Comparison of ENCODE assay signal across 10 cellular contexts in genomic region chr9:20685769-20686168, GRCh38. TPM values are rescaled to one million over a fixed set of nuclear protein-coding genes. Genes with fewer than 3 reads are reported as not detected.
DNase-seq lines count a peak whose midpoint lies in the region; ATAC-seq, FAIRE-seq and TF ChIP-seq lines count a peak whose summit lies in the region.
"Had no signal": no experiment of that assay in that cellular context is flagged by ENCODE, and none has a peak within 500 bp of the region (broad histone marks: within the 10 kb centered on the region; RNA-seq: fewer than 3 reads in every experiment).

No MANE protein-coding gene starts in this region.

- WGBS in heart right ventricle, 2 donors = 71 to 75% methylated on average over 8 of the region's 8 CpGs
- WGBS in right lobe of liver (ENCODE audit: insufficient coverage, low coverage, low lambda C conversion rate, missing lambda C conversion rate) = 42% methylated on average over 8 of the region's 8 CpGs
- WGBS in testis, 2 donors = 40 to 45% methylated on average over 8 of the region's 8 CpGs

- peak overlapping the region; percentile 89 for H3K4me2 ChIP-seq in astrocyte (ENCODE audit: low read length)

- H3K79me2 ChIP-seq in astrocyte (ENCODE audit: insufficient read depth, low read length) = peaks cover 65% of the 10 kb centered on the region

- H3K36me3 ChIP-seq in heart right ventricle = no peaks in the 10 kb centered on the region
- no peaks in the 10 kb centered on the region for H3K36me3 ChIP-seq in astrocyte (ENCODE audit: insufficient read depth, low read length)
- H3K36me3 ChIP-seq in right lobe of liver = no peaks in the 10 kb centered on the region
- no peaks in the 10 kb centered on the region for H3K36me3 ChIP-seq in upper lobe of right lung
- H3K36me3 ChIP-seq in testis (ENCODE audit: low read depth, missing control alignments) = no peaks in the 10 kb centered on the region

- H4K20me1 ChIP-seq in astrocyte (ENCODE audit: insufficient read depth, low read length) = peaks cover 45% of the 10 kb centered on the region

- H3K4me3 Mint-ChIP-seq in astrocyte (ENCODE audit: unreplicated experiment) = peak overlapping the region; percentile 84

- no peak overlapping the region for H3K27ac Mint-ChIP-seq in astrocyte (ENCODE audit: unreplicated experiment)
- H3K27ac Mint-ChIP-seq: memory B cell had no signal

- FAIRE-seq in astrocyte (lab: Jason Lieb, UNC) = no peak

- no peak for TF ChIP-seq POLR2A in right lobe of liver (IDR thresholded peaks at IDR 0.05)
- TF ChIP-seq POLR2A in testis (IDR thresholded peaks at IDR 0.05) = no peak

- TF ChIP-seq CTCF in heart right ventricle (IDR thresholded peaks at IDR 0.05) (no peak), astrocyte (IDR thresholded peaks at IDR 0.05; ENCODE audit: insufficient read depth, low read depth, low read length) (no peak), right lobe of liver (IDR thresholded peaks at IDR 0.05) (no peak), upper lobe of right lung (IDR thresholded peaks at IDR 0.05) (no peak), testis (IDR thresholded peaks at IDR 0.05) (no peak)

- H3K4me3 ChIP-seq in heart right ventricle = peak overlapping the region in 4 of 10 donors; percentile 77 to 92 (median 86)
- no peak overlapping the region for H3K4me3 ChIP-seq in astrocyte (ENCODE audit: insufficient read depth, low read depth, low read length)
- H3K4me3 ChIP-seq in right lobe of liver = no peak overlapping the region
- peak overlapping the region; percentile 94 for H3K4me3 ChIP-seq in upper lobe of right lung
- H3K4me3 ChIP-seq in testis = no peak overlapping the region

- H3K27ac ChIP-seq in heart right ventricle (peak overlapping the region in 8 of 10 donors; percentile 92 to 99 (median 96)), astrocyte (ENCODE audit: low read depth, low read length) (peak overlapping the region; percentile 17), right lobe of liver (peak overlapping the region in 2 of 3 donors; percentile 21 to 94), upper lobe of right lung (no peak overlapping the region), testis (no peak overlapping the region)

- no peak overlapping the region for H3K9ac ChIP-seq in astrocyte (ENCODE audit: low read length)

- H3K27me3 Mint-ChIP-seq in astrocyte (ENCODE audit: low read depth, unreplicated experiment) = no peaks in the 10 kb centered on the region
- H3K27me3 Mint-ChIP-seq: memory B cell had no signal

- H3K9me3 ChIP-seq in heart right ventricle (no peaks in the 10 kb centered on the region), astrocyte (ENCODE audit: insufficient read depth, low read depth, low read length) (no peaks in the 10 kb centered on the region), right lobe of liver (no peaks in the 10 kb centered on the region), upper lobe of right lung (no peaks in the 10 kb centered on the region), testis (no peaks in the 10 kb centered on the region)

- no peaks in the 10 kb centered on the region for H3K36me3 Mint-ChIP-seq in astrocyte (ENCODE audit: low read depth, unreplicated experiment)
- H3K36me3 Mint-ChIP-seq: memory B cell had no signal

- H3K27me3 ChIP-seq in heart right ventricle = no peaks in the 10 kb centered on the region
- no peaks in the 10 kb centered on the region for H3K27me3 ChIP-seq in astrocyte (ENCODE audit: insufficient read depth, low read length)
- H3K27me3 ChIP-seq in right lobe of liver = no peaks in the 10 kb centered on the region
- no peaks in the 10 kb centered on the region for H3K27me3 ChIP-seq in upper lobe of right lung
- no peaks in the 10 kb centered on the region for H3K27me3 ChIP-seq in testis

- intact Hi-C loops in heart right ventricle (cut with DNase I) = loop anchor here in 3 of 10 donors (2.0 to 10.0 kb wide), 3 partner anchors 61 to 331 kb away; partner anchors contain the start of gene MLLT3 (in 2 of the 3)
- intact Hi-C loops in left cardiac atrium (cut with DNase I) = no loop called here
- intact Hi-C loops in right lobe of liver (cut with DNase I) = no loop called here
- intact Hi-C loops in upper lobe of right lung (cut with DNase I) = no loop called here
- intact Hi-C loops in testis (cut with DNase I; ENCODE audit: low total_unique reads) = no loop called here

- ATAC-seq in heart right ventricle (no peak), left cardiac atrium (no peak), right lobe of liver (no peak), upper lobe of right lung (no peak), HG02642 (IDR thresholded peaks at IDR 0.05; ENCODE audit: poor library complexity, unreplicated experiment) (no peak)

- no peaks in the 10 kb centered on the region for H3K9me3 Mint-ChIP-seq in astrocyte (ENCODE audit: unreplicated experiment)
- H3K9me3 Mint-ChIP-seq: memory B cell; T-helper 1 cell treated with Interleukin-12 subunit alpha and Interleukin-12 subunit beta and Interleukin-4 antibody, amounts not matched to agents 30 μg/mL and 1 μg/mL, for 36 hours had no signal

- peaks cover 6% of the 10 kb centered on the region for H3K4me1 Mint-ChIP-seq in astrocyte (ENCODE audit: low read depth, unreplicated experiment)

- H2AFZ ChIP-seq in astrocyte (ENCODE audit: low read depth, low read length) = no peak overlapping the region

- peaks cover 3 to 63% (median 28%) of the 10 kb centered on the region in 9 donors for H3K4me1 ChIP-seq in heart right ventricle
- peaks cover 9% of the 10 kb centered on the region for H3K4me1 ChIP-seq in astrocyte (ENCODE audit: insufficient read depth, low read length)
- peaks cover 0 to 13% (median 2%) of the 10 kb centered on the region in 4 donors for H3K4me1 ChIP-seq in right lobe of liver
- H3K4me1 ChIP-seq in upper lobe of right lung = peaks cover 14% of the 10 kb centered on the region
- no peaks in the 10 kb centered on the region for H3K4me1 ChIP-seq in testis

- DNase-seq in heart right ventricle (no peak), left cardiac atrium (no peak), astrocyte (ENCODE audit: low read depth) (no peak), right lobe of liver (no peak), upper lobe of right lung (no peak), UCSD-AML1 (lab: John Stamatoyannopoulos, UW; ENCODE audit: unreplicated experiment) (no peak), testis (no peak)

RNA-seq across cellular contexts. Expression of gene FOCAD, which starts 1.7 kb away (rescaled TPM):
- total RNA-seq in heart right ventricle (10 to 100 TPM; 25.6 to 41.3 (median 33.3) TPM), left cardiac atrium (10 to 100 TPM; 28.8 to 34.1 TPM), astrocyte (44.4 and 48.2 TPM in 2 replicates), right lobe of liver (10 to 100 TPM in 2 of 6 experiments, 1 to 10 TPM in 4; 6.4 to 18.3 (median 7.8) TPM), upper lobe of right lung (25.5 TPM), testis (10 to 100 TPM; 38.7 to 45.4 TPM)
- polyA plus RNA-seq in heart right ventricle (10 to 100 TPM; 11.7 to 16.7 TPM), testis (ENCODE audit: insufficient read depth, low read depth, low replicate concordance) (26.6 TPM)

Comparison
In these comparisons a context has a peak if more than half of its experiments do, and no peak if none do; other contexts are left out.
1. H3K27ac ChIP-seq: peak in heart right ventricle (8 of 10), astrocyte (single experiment) and right lobe of liver (2 of 3); none in upper lobe of right lung (single experiment) and testis (0 of 2).